In the genomic region with DNA sequence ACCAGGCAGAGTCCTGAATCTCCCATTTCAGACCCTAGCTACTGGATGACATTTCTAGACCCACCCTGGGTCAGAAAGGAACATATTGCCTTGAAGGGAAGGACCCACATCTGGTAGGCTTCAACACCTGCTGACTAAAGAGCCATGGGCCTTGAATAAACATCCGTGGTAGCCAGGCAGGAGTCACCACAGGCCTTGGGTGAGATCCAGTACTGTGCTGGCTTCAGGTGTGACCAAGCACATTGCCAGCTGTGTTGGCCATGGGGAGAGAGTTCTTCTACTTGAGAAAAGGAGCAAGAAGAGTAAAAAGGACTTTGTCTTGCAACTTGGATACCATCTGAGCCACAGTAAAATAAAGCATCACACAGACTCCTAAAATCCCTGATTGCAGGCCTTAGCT, we compare ENCODE assay signal across 26 cellular contexts.
DNase-seq lines count a peak whose midpoint lies in the region; ATAC-seq and TF ChIP-seq lines count a peak whose summit lies in the region.
"Had no signal": no experiment of that assay in that cellular context is flagged by ENCODE, and none has a peak within 500 bp of the region (broad histone marks: within the 10 kb centered on the region; RNA-seq: fewer than 3 reads in every experiment).

No MANE protein-coding gene starts in this region.

- no peak overlapping the region for H3K56ac ChIP-seq in IMR-90 (ENCODE audit: extremely low read depth, insufficient read depth, low read length)

- H3K9me3 ChIP-seq in IMR-90 (ENCODE audit: control insufficient read depth, insufficient read depth, low read length) (no peaks in the 10 kb centered on the region), mammary epithelial cell (replicated peaks; ENCODE audit: insufficient read depth, low read length) (no peaks in the 10 kb centered on the region)
- H3K9me3 ChIP-seq: A549, ovary had no signal

- H2BK15ac ChIP-seq in IMR-90 (ENCODE audit: low read depth, low read length), result no peak overlapping the region

- H2AFZ ChIP-seq in IMR-90 (replicated peaks; ENCODE audit: low read length, poor library complexity), result no peak overlapping the region
- peak overlapping the region; percentile 74 for H2AFZ ChIP-seq in mammary epithelial cell (ENCODE audit: low read depth, low read length)

- CTCF ChIA-PET in IMR-90 (lab: Yijun Ruan, JAX) (no interaction called here), mammary epithelial cell (lab: Charles Lee; ENCODE audit: low non-redundant PET) (no interaction called here)

- H2AK5ac ChIP-seq in IMR-90 (ENCODE audit: low read depth, low read length), result no peak overlapping the region

- no peak overlapping the region for H4K8ac ChIP-seq in IMR-90 (ENCODE audit: low read depth in 2 of 2, low read length in 2 of 2)

- H4K91ac ChIP-seq in IMR-90 (ENCODE audit: insufficient read depth, low read depth, low read length), result no peak overlapping the region

- no peak overlapping the region for H4K5ac ChIP-seq in IMR-90 (ENCODE audit: low read depth, low read length)

- H4K20me1 ChIP-seq in IMR-90 (ENCODE audit: insufficient read depth, low read length) (no peaks in the 10 kb centered on the region), mammary epithelial cell (ENCODE audit: insufficient read depth, low read length) (no peaks in the 10 kb centered on the region)

- no TSS peak for BruUV-seq in IMR-90 (replicated peaks; lab: Mats Ljungman, UMichigan)
- no TSS peak for BruUV-seq in mammary epithelial cell (replicated peaks; lab: Mats Ljungman, UMichigan)

- H3K18ac ChIP-seq in IMR-90 (ENCODE audit: low read depth, low read length), result no peak overlapping the region

- H3K4ac ChIP-seq in IMR-90 (ENCODE audit: low read depth, low read length), result no peak overlapping the region

- H3K36me3 ChIP-seq in IMR-90 (ENCODE audit: control insufficient read depth, insufficient read depth, low read length) (no peaks in the 10 kb centered on the region), mammary epithelial cell (ENCODE audit: insufficient read depth, low read length) (no peaks in the 10 kb centered on the region)
- H3K36me3 ChIP-seq: left lung, ovary had no signal

- H3K27ac ChIP-seq in IMR-90 (ENCODE audit: insufficient read depth, low read length) (no peak overlapping the region), mammary epithelial cell (ENCODE audit: insufficient read depth, low read depth, low read length) (peak overlapping the region; percentile 86)
- H3K27ac ChIP-seq: dorsolateral prefrontal cortex, left lung, ovary had no signal

- H3K79me2 ChIP-seq in mammary epithelial cell (ENCODE audit: insufficient read depth, low read length), result no peaks in the 10 kb centered on the region

- no peaks in the 10 kb centered on the region for H3K79me1 ChIP-seq in IMR-90 (ENCODE audit: low read depth in 1 of 2, low read length in 2 of 2)

- H3K4me3 ChIP-seq in IMR-90 (ENCODE audit: insufficient read depth, low read depth, low read length) (no peak overlapping the region), mammary epithelial cell (replicated peaks in 1 of 3; ENCODE audit: insufficient read depth in 1 of 3, low read depth in 2 of 3, low read length in 3 of 3) (no peak overlapping the region)
- H3K4me3 ChIP-seq: A549, dorsolateral prefrontal cortex, left lung, ovary had no signal

- no peak for TF ChIP-seq POLR2A in IMR-90 (IDR thresholded peaks at IDR 0.05; ENCODE audit: low read depth, low read length)

- H3K27me3 ChIP-seq in IMR-90 (ENCODE audit: control insufficient read depth, insufficient read depth, low read length) (no peaks in the 10 kb centered on the region), mammary epithelial cell (ENCODE audit: insufficient read depth, low read length) (no peaks in the 10 kb centered on the region)
- H3K27me3 ChIP-seq: dorsolateral prefrontal cortex, left lung, ovary had no signal

- H2BK20ac ChIP-seq in IMR-90 (ENCODE audit: low read depth, low read length), result no peak overlapping the region

- no peaks in the 10 kb centered on the region for H3K4me1 Mint-ChIP-seq in activated T-helper 2 cell treated with anti-CD3 and anti-CD28 coated beads, Interferon-gamma antibody, Interleukin-2, Interleukin-4, amounts not matched to agents 10 μg/mL and 5 μg/mL and 100 μg/mL, durations not matched to agents 14 hours and 24 hours and 36 hours (ENCODE audit: low read depth)
- H3K4me1 Mint-ChIP-seq: activated CD8-positive, alpha-beta memory T cell treated with anti-CD3 and anti-CD28 coated beads, Interleukin-2, amount 10 ng/mL, durations not matched to agents 7 days and 5 days; CD4-positive, CD25-positive, alpha-beta regulatory T cell had no signal

- H3K27ac Mint-ChIP-seq in activated T-helper 2 cell treated with anti-CD3 and anti-CD28 coated beads, Interferon-gamma antibody, Interleukin-2, Interleukin-4, amounts not matched to agents 10 μg/mL and 5 μg/mL and 100 μg/mL, durations not matched to agents 14 hours and 24 hours and 36 hours, result no peak overlapping the region
- H3K27ac Mint-ChIP-seq: activated CD8-positive, alpha-beta memory T cell treated with anti-CD3 and anti-CD28 coated beads, Interleukin-2, amount 10 ng/mL, durations not matched to agents 7 days and 5 days; CD4-positive, CD25-positive, alpha-beta regulatory T cell had no signal

- POLR2A ChIA-PET in IMR-90 (lab: Charles Lee; ENCODE audit: unreplicated experiment), result no interaction called here

- H3K9ac ChIP-seq in IMR-90 (ENCODE audit: low read depth, low read length) (no peak overlapping the region), mammary epithelial cell (ENCODE audit: insufficient read depth, low read length) (no peak overlapping the region)

- no CpG with 5 or more reads among the region's 1 CpG for WGBS in IMR-90 (ENCODE audit: extremely low coverage in 2 of 2, insufficient read length in 1 of 2), 2 experiments
- 0% methylated on average over 1 of the region's 1 CpG for WGBS in mammary epithelial cell (ENCODE audit: low coverage, missing lambda C conversion rate)

- in situ Hi-C loops in IMR-90 (cut with MboI; ENCODE audit: low sequenced_read_pairs), result no loop called here
- in situ Hi-C loops in mammary epithelial cell (cut with MboI; ENCODE audit: low sequenced_read_pairs in 2 of 2), result no loop called here

- H3K4me1 ChIP-seq in IMR-90 (ENCODE audit: control insufficient read depth, insufficient read depth, low read length) (no peaks in the 10 kb centered on the region), mammary epithelial cell (ENCODE audit: insufficient read depth, low read length) (peaks cover 32% of the 10 kb centered on the region)
- H3K4me1 ChIP-seq: left lung had no signal

- TF ChIP-seq CTCF in IMR-90 (conservative IDR thresholded peaks at IDR 0.05; ENCODE audit: low read depth, low read length), result no peak
- no peak for TF ChIP-seq CTCF in mammary epithelial cell (conservative IDR thresholded peaks at IDR 0.05 in 1 of 2, IDR thresholded peaks at IDR 0.05 in 1 of 2; ENCODE audit: extremely low read depth in 1 of 2, insufficient read depth in 1 of 2, low read depth in 1 of 2, low read length in 2 of 2)

- H2AK9ac ChIP-seq in IMR-90 (replicated peaks; ENCODE audit: low read depth, low read length, poor library complexity), result no peak overlapping the region

- no peaks in the 10 kb centered on the region for H3K9me1 ChIP-seq in IMR-90 (ENCODE audit: insufficient read depth, low read length)

- no peak overlapping the region for H2BK5ac ChIP-seq in IMR-90 (ENCODE audit: low read depth, low read length, poor library complexity, severe bottlenecking)

- DNase-seq in DMS53 (lab: John Stamatoyannopoulos, UW) (peak; percentile 81), IMR-90 (peak; percentile 16), mammary epithelial cell (peak; percentile 68), kidney tubule cell (ENCODE audit: low spot score) (peak; percentile 7), DMS153 treated with DMSO at 0.1 percent for 48 hours (lab: John Stamatoyannopoulos, UW; ENCODE audit: unreplicated experiment) (no peak)
- no peak for DNase-seq in activated CD8-positive, alpha-beta memory T cell treated with anti-CD3 and anti-CD28 coated beads, Interleukin-2, amount 50 U/mL, for 48 hours
- DNase-seq in activated T-helper 2 cell treated with anti-CD3 and anti-CD28 coated beads, Interferon-gamma antibody, Interleukin-2, Interleukin-4, amounts not matched to agents 10 μg/mL and 5 μg/mL and 100 μg/mL, durations not matched to agents 14 hours and 24 hours and 36 hours (ENCODE audit: low spot score), result no peak
- DNase-seq: activated CD4-positive, alpha-beta T cell treated with anti-CD3 and anti-CD28 coated beads, Interleukin-2, amount 50 U/mL, for 1 hour; activated CD4-positive, CD25-positive, alpha-beta regulatory T cell; activated CD8-positive, alpha-beta memory T cell treated with anti-CD3 and anti-CD28 coated beads, Interleukin-2, amount 10 ng/mL, durations not matched to agents 7 days and 5 days; activated naive CD4-positive, alpha-beta T cell; activated T-cell treated with anti-CD3 and anti-CD28 coated beads, Interleukin-2, amount 50 U/mL, for 48 hours; AML-193; CD4-positive, CD25-positive, alpha-beta regulatory T cell; dorsolateral prefrontal cortex; glutamatergic neuron; Kasumi-1; NCI-H146; NCI-H748 treated with DMSO at 0.1 percent for 48 hours; ovary; small intestine; stimulated activated naive CD4-positive, alpha-beta T cell treated with Interleukin-2 at 50 U/mL for 16 hours; T-helper 1 cell had no signal

- no peak overlapping the region for H3K14ac ChIP-seq in IMR-90 (replicated peaks; ENCODE audit: low read depth, low read length)

- no peak for ATAC-seq in IMR-90 (ENCODE audit: low read depth)
- ATAC-seq in GM21529 (IDR thresholded peaks at IDR 0.05; ENCODE audit: unreplicated experiment), result no peak
- ATAC-seq: activated CD8-positive, alpha-beta memory T cell treated with anti-CD3 and anti-CD28 coated beads, Interleukin-2, amount 10 ng/mL, durations not matched to agents 7 days and 5 days had no signal

- no peaks in the 10 kb centered on the region for H3K36me3 Mint-ChIP-seq in activated T-helper 2 cell treated with anti-CD3 and anti-CD28 coated beads, Interferon-gamma antibody, Interleukin-2, Interleukin-4, amounts not matched to agents 10 μg/mL and 5 μg/mL and 100 μg/mL, durations not matched to agents 14 hours and 24 hours and 36 hours (ENCODE audit: low read depth)
- H3K36me3 Mint-ChIP-seq: activated CD8-positive, alpha-beta memory T cell treated with anti-CD3 and anti-CD28 coated beads, Interleukin-2, amount 10 ng/mL, durations not matched to agents 7 days and 5 days; CD4-positive, CD25-positive, alpha-beta regulatory T cell had no signal

- TF ChIP-seq RAD21 in IMR-90 (IDR thresholded peaks at IDR 0.05; ENCODE audit: low read length), result no peak

- dilution Hi-C loops in IMR-90 (cut with HindIII; ENCODE audit: low sequenced_read_pairs, unreplicated experiment), result no loop called here
- dilution Hi-C loops in mammary epithelial cell (cut with HindIII; ENCODE audit: low sequenced_read_pairs), result no loop called here

- no peak overlapping the region for H2BK120ac ChIP-seq in IMR-90 (ENCODE audit: low read depth, low read length)

- intact Hi-C loops in IMR-90 (cut with micrococcal nuclease), result no loop called here
- intact Hi-C loops in mammary epithelial cell (cut with micrococcal nuclease), result loop anchor here (5.0 to 10.0 kb wide), 4 partner anchors 44 to 331 kb away; partner anchors contain the start of gene SLC16A7
- intact Hi-C loops in activated T-helper 2 cell treated with anti-CD3 and anti-CD28 coated beads, Interferon-gamma antibody, Interleukin-2, Interleukin-4, amounts not matched to agents 10 μg/mL and 5 μg/mL and 100 μg/mL, durations not matched to agents 14 hours and 24 hours and 36 hours (cut with micrococcal nuclease), result no loop called here

- H3K27me3 Mint-ChIP-seq in activated T-helper 2 cell treated with anti-CD3 and anti-CD28 coated beads, Interferon-gamma antibody, Interleukin-2, Interleukin-4, amounts not matched to agents 10 μg/mL and 5 μg/mL and 100 μg/mL, durations not matched to agents 14 hours and 24 hours and 36 hours (ENCODE audit: low read depth), result no peaks in the 10 kb centered on the region
- H3K27me3 Mint-ChIP-seq: activated CD8-positive, alpha-beta memory T cell treated with anti-CD3 and anti-CD28 coated beads, Interleukin-2, amount 10 ng/mL, durations not matched to agents 7 days and 5 days; CD4-positive, CD25-positive, alpha-beta regulatory T cell had no signal

- H3K23ac ChIP-seq in IMR-90 (ENCODE audit: low read depth, low read length), result no peak overlapping the region

- no peak overlapping the region for H3K4me3 Mint-ChIP-seq in activated T-helper 2 cell treated with anti-CD3 and anti-CD28 coated beads, Interferon-gamma antibody, Interleukin-2, Interleukin-4, amounts not matched to agents 10 μg/mL and 5 μg/mL and 100 μg/mL, durations not matched to agents 14 hours and 24 hours and 36 hours (ENCODE audit: low read depth)
- H3K4me3 Mint-ChIP-seq: activated CD8-positive, alpha-beta memory T cell treated with anti-CD3 and anti-CD28 coated beads, Interleukin-2, amount 10 ng/mL, durations not matched to agents 7 days and 5 days; CD4-positive, CD25-positive, alpha-beta regulatory T cell had no signal

- no peaks in the 10 kb centered on the region for H3K9me3 Mint-ChIP-seq in activated T-helper 2 cell treated with anti-CD3 and anti-CD28 coated beads, Interferon-gamma antibody, Interleukin-2, Interleukin-4, amounts not matched to agents 10 μg/mL and 5 μg/mL and 100 μg/mL, durations not matched to agents 14 hours and 24 hours and 36 hours

- H3K4me2 ChIP-seq in IMR-90 (ENCODE audit: low read depth, low read length) (no peak overlapping the region), mammary epithelial cell (ENCODE audit: insufficient read depth, low read depth, low read length) (peak overlapping the region; percentile 21)

Comparison
In these comparisons a context has a peak if more than half of its experiments do, and no peak if none do; other contexts are left out.
1. DNase-seq: peak in DMS53 (single experiment), IMR-90 (single experiment), mammary epithelial cell (single experiment) and kidney tubule cell (single experiment); none in activated CD8-positive, alpha-beta memory T cell treated with anti-CD3 and anti-CD28 coated beads, Interleukin-2, amount 50 U/mL, for 48 hours (single experiment), DMS153 treated with DMSO at 0.1 percent for 48 hours (single experiment) and activated T-helper 2 cell treated with anti-CD3 and anti-CD28 coated beads, Interferon-gamma antibody, Interleukin-2, Interleukin-4, amounts not matched to agents 10 μg/mL and 5 μg/mL and 100 μg/mL, durations not matched to agents 14 hours and 24 hours and 36 hours (single experiment).